3 cellular contexts compared by ENCODE assay signal in the genomic region with DNA sequence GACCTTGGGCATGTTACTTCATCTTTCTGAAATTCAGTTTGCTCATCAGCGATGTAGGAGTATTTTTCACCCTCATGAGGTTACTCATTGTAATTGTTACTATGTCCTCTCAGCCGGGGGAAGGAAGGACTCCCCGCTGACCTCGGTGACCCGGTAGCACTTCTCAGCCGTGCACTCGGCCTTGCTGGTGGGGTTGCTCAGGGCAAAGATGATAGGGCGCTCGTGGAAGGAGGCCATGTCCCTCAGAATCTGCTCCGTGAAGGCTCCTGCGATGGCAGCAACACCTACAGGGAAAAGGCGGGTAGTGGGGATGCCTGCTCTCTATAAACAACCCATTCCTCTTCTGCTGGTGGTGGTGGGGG.
TF ChIP-seq lines count a peak whose summit lies in the region.

No MANE protein-coding gene starts in this region.

TF ChIP-seq in GM12878, 131 proteins besides CTCF, POLR2A, EP300 and RAD21 (continued from another document):
- TF ChIP-seq ZNF384 (IDR thresholded peaks at IDR 0.05; ENCODE audit: borderline replicate concordance, low read depth, low read length) (no peak), GATAD2B (conservative IDR thresholded peaks at IDR 0.05; ENCODE audit: low read depth) (no peak), KDM1A (IDR thresholded peaks at IDR 0.05; ENCODE audit: borderline replicate concordance) (no peak), YY1 (IDR thresholded peaks at IDR 0.05; ENCODE audit: low read depth, low read length) (no peak)
- TF ChIP-seq, protein P1, sequence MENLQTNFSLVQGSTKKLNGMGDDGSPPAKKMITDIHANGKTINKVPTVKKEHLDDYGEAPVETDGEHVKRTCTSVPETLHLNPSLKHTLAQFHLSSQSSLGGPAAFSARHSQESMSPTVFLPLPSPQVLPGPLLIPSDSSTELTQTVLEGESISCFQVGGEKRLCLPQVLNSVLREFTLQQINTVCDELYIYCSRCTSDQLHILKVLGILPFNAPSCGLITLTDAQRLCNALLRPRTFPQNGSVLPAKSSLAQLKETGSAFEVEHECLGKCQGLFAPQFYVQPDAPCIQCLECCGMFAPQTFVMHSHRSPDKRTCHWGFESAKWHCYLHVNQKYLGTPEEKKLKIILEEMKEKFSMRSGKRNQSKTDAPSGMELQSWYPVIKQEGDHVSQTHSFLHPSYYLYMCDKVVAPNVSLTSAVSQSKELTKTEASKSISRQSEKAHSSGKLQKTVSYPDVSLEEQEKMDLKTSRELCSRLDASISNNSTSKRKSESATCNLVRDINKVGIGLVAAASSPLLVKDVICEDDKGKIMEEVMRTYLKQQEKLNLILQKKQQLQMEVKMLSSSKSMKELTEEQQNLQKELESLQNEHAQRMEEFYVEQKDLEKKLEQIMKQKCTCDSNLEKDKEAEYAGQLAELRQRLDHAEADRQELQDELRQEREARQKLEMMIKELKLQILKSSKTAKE (IDR thresholded peaks at IDR 0.05; ENCODE audit: low read depth, poor library complexity, severe bottlenecking): no peak

TF ChIP-seq in HEK293T, 16 proteins besides CTCF, POLR2A, EP300 and RAD21 (continued from another document):
- TF ChIP-seq CTBP1 (IDR thresholded peaks at IDR 0.05; ENCODE audit: borderline replicate concordance): no peak
- no peak for TF ChIP-seq HDGF (IDR thresholded peaks at IDR 0.05; ENCODE audit: borderline replicate concordance)
- TF ChIP-seq ELF4 (IDR thresholded peaks at IDR 0.05): no peak
- TF ChIP-seq ZNF384 (IDR thresholded peaks at IDR 0.05): no peak
- no peak for TF ChIP-seq LEF1 (IDR thresholded peaks at IDR 0.05; ENCODE audit: borderline replicate concordance)
- no peak for TF ChIP-seq TARDBP (IDR thresholded peaks at IDR 0.05)
- no peak for TF ChIP-seq FOXM1 (IDR thresholded peaks at IDR 0.05; ENCODE audit: borderline replicate concordance)

TF ChIP-seq in GM23338, 12 proteins besides CTCF, POLR2A, EP300 and RAD21:
- TF ChIP-seq, protein P2, sequence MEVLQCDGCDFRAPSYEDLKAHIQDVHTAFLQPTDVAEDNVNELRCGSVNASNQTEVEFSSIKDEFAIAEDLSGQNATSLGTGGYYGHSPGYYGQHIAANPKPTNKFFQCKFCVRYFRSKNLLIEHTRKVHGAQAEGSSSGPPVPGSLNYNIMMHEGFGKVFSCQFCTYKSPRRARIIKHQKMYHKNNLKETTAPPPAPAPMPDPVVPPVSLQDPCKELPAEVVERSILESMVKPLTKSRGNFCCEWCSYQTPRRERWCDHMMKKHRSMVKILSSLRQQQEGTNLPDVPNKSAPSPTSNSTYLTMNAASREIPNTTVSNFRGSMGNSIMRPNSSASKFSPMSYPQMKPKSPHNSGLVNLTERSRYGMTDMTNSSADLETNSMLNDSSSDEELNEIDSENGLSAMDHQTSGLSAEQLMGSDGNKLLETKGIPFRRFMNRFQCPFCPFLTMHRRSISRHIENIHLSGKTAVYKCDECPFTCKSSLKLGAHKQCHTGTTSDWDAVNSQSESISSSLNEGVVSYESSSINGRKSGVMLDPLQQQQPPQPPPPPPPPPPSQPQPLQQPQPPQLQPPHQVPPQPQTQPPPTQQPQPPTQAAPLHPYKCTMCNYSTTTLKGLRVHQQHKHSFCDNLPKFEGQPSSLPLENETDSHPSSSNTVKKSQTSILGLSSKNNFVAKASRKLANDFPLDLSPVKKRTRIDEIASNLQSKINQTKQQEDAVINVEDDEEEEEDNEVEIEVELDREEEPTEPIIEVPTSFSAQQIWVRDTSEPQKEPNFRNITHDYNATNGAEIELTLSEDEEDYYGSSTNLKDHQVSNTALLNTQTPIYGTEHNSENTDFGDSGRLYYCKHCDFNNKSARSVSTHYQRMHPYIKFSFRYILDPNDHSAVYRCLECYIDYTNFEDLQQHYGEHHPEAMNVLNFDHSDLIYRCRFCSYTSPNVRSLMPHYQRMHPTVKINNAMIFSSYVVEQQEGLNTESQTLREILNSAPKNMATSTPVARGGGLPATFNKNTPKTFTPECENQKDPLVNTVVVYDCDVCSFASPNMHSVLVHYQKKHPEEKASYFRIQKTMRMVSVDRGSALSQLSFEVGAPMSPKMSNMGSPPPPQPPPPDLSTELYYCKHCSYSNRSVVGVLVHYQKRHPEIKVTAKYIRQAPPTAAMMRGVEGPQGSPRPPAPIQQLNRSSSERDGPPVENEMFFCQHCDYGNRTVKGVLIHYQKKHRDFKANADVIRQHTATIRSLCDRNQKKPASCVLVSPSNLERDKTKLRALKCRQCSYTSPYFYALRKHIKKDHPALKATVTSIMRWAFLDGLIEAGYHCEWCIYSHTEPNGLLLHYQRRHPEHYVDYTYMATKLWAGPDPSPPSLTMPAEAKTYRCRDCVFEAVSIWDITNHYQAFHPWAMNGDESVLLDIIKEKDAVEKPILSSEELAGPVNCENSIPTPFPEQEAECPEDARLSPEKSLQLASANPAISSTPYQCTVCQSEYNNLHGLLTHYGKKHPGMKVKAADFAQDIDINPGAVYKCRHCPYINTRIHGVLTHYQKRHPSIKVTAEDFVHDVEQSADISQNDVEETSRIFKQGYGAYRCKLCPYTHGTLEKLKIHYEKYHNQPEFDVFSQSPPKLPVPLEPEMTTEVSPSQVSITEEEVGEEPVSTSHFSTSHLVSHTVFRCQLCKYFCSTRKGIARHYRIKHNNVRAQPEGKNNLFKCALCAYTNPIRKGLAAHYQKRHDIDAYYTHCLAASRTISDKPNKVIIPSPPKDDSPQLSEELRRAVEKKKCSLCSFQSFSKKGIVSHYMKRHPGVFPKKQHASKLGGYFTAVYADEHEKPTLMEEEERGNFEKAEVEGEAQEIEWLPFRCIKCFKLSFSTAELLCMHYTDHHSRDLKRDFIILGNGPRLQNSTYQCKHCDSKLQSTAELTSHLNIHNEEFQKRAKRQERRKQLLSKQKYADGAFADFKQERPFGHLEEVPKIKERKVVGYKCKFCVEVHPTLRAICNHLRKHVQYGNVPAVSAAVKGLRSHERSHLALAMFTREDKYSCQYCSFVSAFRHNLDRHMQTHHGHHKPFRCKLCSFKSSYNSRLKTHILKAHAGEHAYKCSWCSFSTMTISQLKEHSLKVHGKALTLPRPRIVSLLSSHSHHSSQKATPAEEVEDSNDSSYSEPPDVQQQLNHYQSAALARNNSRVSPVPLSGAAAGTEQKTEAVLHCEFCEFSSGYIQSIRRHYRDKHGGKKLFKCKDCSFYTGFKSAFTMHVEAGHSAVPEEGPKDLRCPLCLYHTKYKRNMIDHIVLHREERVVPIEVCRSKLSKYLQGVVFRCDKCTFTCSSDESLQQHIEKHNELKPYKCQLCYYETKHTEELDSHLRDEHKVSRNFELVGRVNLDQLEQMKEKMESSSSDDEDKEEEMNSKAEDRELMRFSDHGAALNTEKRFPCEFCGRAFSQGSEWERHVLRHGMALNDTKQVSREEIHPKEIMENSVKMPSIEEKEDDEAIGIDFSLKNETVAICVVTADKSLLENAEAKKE (CRISPR knock-in tag; IDR thresholded peaks at IDR 0.05): no peak
- TF ChIP-seq NANOG (IDR thresholded peaks at IDR 0.05; ENCODE audit: borderline replicate concordance) (no peak), POLR2AphosphoS5 (IDR thresholded peaks at IDR 0.05; ENCODE audit: low read depth) (no peak), JUNB (IDR thresholded peaks at IDR 0.05; ENCODE audit: unreplicated experiment) (no peak), EZH2 (IDR thresholded peaks at IDR 0.05; ENCODE audit: low read depth, unreplicated experiment) (no peak), ZNF114 (CRISPR knock-in tag; IDR thresholded peaks at IDR 0.05) (no peak), EZH2phosphoT487 (IDR thresholded peaks at IDR 0.05; ENCODE audit: unreplicated experiment) (no peak), STAT1 (IDR thresholded peaks at IDR 0.05; ENCODE audit: unreplicated experiment) (no peak), ZNF331 (CRISPR knock-in tag; IDR thresholded peaks at IDR 0.05; ENCODE audit: low read depth) (no peak), CREB1 (CRISPR knock-in tag; IDR thresholded peaks at IDR 0.05; ENCODE audit: low read depth) (no peak)
- TF ChIP-seq, protein P3, sequence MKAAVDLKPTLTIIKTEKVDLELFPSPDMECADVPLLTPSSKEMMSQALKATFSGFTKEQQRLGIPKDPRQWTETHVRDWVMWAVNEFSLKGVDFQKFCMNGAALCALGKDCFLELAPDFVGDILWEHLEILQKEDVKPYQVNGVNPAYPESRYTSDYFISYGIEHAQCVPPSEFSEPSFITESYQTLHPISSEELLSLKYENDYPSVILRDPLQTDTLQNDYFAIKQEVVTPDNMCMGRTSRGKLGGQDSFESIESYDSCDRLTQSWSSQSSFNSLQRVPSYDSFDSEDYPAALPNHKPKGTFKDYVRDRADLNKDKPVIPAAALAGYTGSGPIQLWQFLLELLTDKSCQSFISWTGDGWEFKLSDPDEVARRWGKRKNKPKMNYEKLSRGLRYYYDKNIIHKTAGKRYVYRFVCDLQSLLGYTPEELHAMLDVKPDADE (IDR thresholded peaks at IDR 0.05): no peak
- TF ChIP-seq, protein P4, sequence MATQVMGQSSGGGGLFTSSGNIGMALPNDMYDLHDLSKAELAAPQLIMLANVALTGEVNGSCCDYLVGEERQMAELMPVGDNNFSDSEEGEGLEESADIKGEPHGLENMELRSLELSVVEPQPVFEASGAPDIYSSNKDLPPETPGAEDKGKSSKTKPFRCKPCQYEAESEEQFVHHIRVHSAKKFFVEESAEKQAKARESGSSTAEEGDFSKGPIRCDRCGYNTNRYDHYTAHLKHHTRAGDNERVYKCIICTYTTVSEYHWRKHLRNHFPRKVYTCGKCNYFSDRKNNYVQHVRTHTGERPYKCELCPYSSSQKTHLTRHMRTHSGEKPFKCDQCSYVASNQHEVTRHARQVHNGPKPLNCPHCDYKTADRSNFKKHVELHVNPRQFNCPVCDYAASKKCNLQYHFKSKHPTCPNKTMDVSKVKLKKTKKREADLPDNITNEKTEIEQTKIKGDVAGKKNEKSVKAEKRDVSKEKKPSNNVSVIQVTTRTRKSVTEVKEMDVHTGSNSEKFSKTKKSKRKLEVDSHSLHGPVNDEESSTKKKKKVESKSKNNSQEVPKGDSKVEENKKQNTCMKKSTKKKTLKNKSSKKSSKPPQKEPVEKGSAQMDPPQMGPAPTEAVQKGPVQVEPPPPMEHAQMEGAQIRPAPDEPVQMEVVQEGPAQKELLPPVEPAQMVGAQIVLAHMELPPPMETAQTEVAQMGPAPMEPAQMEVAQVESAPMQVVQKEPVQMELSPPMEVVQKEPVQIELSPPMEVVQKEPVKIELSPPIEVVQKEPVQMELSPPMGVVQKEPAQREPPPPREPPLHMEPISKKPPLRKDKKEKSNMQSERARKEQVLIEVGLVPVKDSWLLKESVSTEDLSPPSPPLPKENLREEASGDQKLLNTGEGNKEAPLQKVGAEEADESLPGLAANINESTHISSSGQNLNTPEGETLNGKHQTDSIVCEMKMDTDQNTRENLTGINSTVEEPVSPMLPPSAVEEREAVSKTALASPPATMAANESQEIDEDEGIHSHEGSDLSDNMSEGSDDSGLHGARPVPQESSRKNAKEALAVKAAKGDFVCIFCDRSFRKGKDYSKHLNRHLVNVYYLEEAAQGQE (IDR thresholded peaks at IDR 0.05; ENCODE audit: unreplicated experiment): no peak
